20 cellular contexts compared by ENCODE assay signal in the genomic region with DNA sequence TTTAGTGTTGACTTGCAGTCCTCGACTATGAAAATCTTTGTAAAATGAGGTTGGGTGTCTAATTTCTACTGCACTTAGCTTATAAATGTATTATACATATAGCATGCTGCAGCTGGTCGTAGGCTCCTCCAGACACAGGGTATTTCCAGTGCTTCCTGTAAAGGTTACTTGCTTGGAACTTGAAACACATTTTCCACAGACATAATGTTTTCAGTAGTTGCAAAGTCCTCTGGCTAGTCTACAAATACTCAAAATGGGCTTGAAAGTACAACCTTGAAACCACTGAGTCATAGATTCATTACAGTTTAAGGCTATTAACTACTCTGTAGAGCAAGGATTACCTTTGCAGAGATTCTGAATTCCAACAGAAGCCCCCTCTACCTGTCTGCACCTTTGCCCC.
DNase-seq lines count a peak whose midpoint lies in the region; TF ChIP-seq lines count a peak whose summit lies in the region.
"Had no signal": no experiment of that assay in that cellular context is flagged by ENCODE, and none has a peak within 500 bp of the region (broad histone marks: within the 10 kb centered on the region; RNA-seq: fewer than 3 reads in every experiment).

No MANE protein-coding gene starts in this region.

- H3K9me3 ChIP-seq in SU-DHL-6 (ENCODE audit: insufficient read depth, low read length) = no peaks in the 10 kb centered on the region
- H3K9me3 ChIP-seq: BLaER1, gastroesophageal sphincter, right atrium auricular region, transverse colon had no signal

- 0 out of 2 replicates have a peak, but pooled peaks cover 5% of the 10 kb centered on the region for H3K36me3 ChIP-seq in SU-DHL-6 (ENCODE audit: low read length)
- H3K36me3 ChIP-seq: BLaER1, gastroesophageal sphincter, neural progenitor cell, right atrium auricular region, transverse colon had no signal

- H3F3A ChIP-seq in SU-DHL-6 (ENCODE audit: insufficient read depth) = peaks cover 11% of the 10 kb centered on the region; the same call in 1 of the 2 replicates

- H3K27ac ChIP-seq in SU-DHL-6 (ENCODE audit: low read depth, low read length) = peak overlapping the region; percentile 74; the same call in 1 of the 2 replicates
- H3K27ac ChIP-seq: BLaER1, dorsolateral prefrontal cortex, gastroesophageal sphincter, neural progenitor cell, parathyroid adenoma, right atrium auricular region, transverse colon had no signal

- no peak for TF ChIP-seq CTCF in GM12865 (IDR thresholded peaks at IDR 0.05; ENCODE audit: insufficient read depth, low read depth, low read length, missing control alignments)
- TF ChIP-seq CTCF in SU-DHL-6 (IDR thresholded peaks at IDR 0.05; ENCODE audit: insufficient read depth, low read length, poor library complexity, severe bottlenecking) = no peak

- no peak for DNase-seq in activated T-cell treated with anti-CD3 and anti-CD28 coated beads, Interleukin-2, amount 50 U/mL, for 24 hours
- DNase-seq in activated T-cell treated with anti-CD3 and anti-CD28 coated beads, Interleukin-2, amount 50 U/mL, for 1 hour = no peak
- DNase-seq in GM12865 (ENCODE audit: low read depth) = peak; percentile 22
- peak; percentile 61 for DNase-seq in dermis blood vessel endothelial cell
- DNase-seq in NCI-H2029 treated with DMSO at 0.1 percent for 48 hours (lab: John Stamatoyannopoulos, UW) = no peak
- DNase-seq in NCI-H187 (lab: John Stamatoyannopoulos, UW) = no peak
- DNase-seq: cerebellar nuclear complex; DMS153; dorsolateral prefrontal cortex; hippocampal formation; NK-92 treated with Interleukin-12 subunit alpha and Interleukin-12 subunit beta, amount 100 ng/mL, for 24 hours; Right ventricle myocardium superior; transverse colon had no signal

- no peak overlapping the region for H3K4me2 ChIP-seq in SU-DHL-6 (ENCODE audit: low read depth, low read length, poor library complexity, severe bottlenecking)
- H3K4me2 ChIP-seq: BLaER1, neural progenitor cell had no signal

- H3K27me3 ChIP-seq in SU-DHL-6 (ENCODE audit: low read length) = no peaks in the 10 kb centered on the region
- H3K27me3 ChIP-seq: BLaER1, dorsolateral prefrontal cortex, gastroesophageal sphincter, neural progenitor cell, right atrium auricular region, transverse colon had no signal

- H3K4me3 Mint-ChIP-seq in activated T-cell treated with anti-CD3 and anti-CD28 coated beads, Interleukin-2, amount 50 U/mL, for 24 hours = no peak overlapping the region
- H3K4me3 Mint-ChIP-seq: brain, neural progenitor cell had no signal

- H3K36me3 Mint-ChIP-seq in activated T-cell treated with anti-CD3 and anti-CD28 coated beads, Interleukin-2, amount 50 U/mL, for 24 hours (ENCODE audit: low read depth) = peaks cover 9% of the 10 kb centered on the region
- H3K36me3 Mint-ChIP-seq: brain, neural progenitor cell had no signal

- peak overlapping the region; percentile 88 for H3K27ac Mint-ChIP-seq in activated T-cell treated with anti-CD3 and anti-CD28 coated beads, Interleukin-2, amount 50 U/mL, for 24 hours
- H3K27ac Mint-ChIP-seq: brain, neural progenitor cell had no signal

- no peaks in the 10 kb centered on the region for H3K9me2 ChIP-seq in SU-DHL-6 (replicated peaks; ENCODE audit: insufficient read depth, low read length)

- H2AFZ ChIP-seq in SU-DHL-6 (ENCODE audit: low read depth, low read length, severe bottlenecking) = no peak overlapping the region
- H2AFZ ChIP-seq: neural progenitor cell, parathyroid adenoma had no signal

- H4K20me1 ChIP-seq in SU-DHL-6 (ENCODE audit: low read depth, low read length) = no peaks in the 10 kb centered on the region
- H4K20me1 ChIP-seq: BLaER1 had no signal

- no peaks in the 10 kb centered on the region; the same call in 1 of the 2 replicates for H3K79me2 ChIP-seq in SU-DHL-6 (ENCODE audit: insufficient read depth, low read length)
- H3K79me2 ChIP-seq: parathyroid adenoma had no signal

- no peaks in the 10 kb centered on the region for H3K27me3 Mint-ChIP-seq in activated T-cell treated with anti-CD3 and anti-CD28 coated beads, Interleukin-2, amount 50 U/mL, for 24 hours
- H3K27me3 Mint-ChIP-seq: brain had no signal

- H3K9ac ChIP-seq in SU-DHL-6 (ENCODE audit: low read length) = no peak overlapping the region
- H3K9ac ChIP-seq: BLaER1, neural progenitor cell, parathyroid adenoma had no signal

- H3K9me3 Mint-ChIP-seq in activated T-cell treated with anti-CD3 and anti-CD28 coated beads, Interleukin-2, amount 50 U/mL, for 24 hours = no peaks in the 10 kb centered on the region
- H3K9me3 Mint-ChIP-seq: neural progenitor cell had no signal

- H3K4me3 ChIP-seq in GM12865 (ENCODE audit: low read depth, low read length) (no peak overlapping the region), SU-DHL-6 (ENCODE audit: insufficient read depth, low read length, poor library complexity, severe bottlenecking) (no peak overlapping the region)
- H3K4me3 ChIP-seq: BLaER1, dorsolateral prefrontal cortex, gastroesophageal sphincter, neural progenitor cell, right atrium auricular region, transverse colon had no signal

- H3K4me1 Mint-ChIP-seq in activated T-cell treated with anti-CD3 and anti-CD28 coated beads, Interleukin-2, amount 50 U/mL, for 24 hours (ENCODE audit: low read depth) = peaks cover 87% of the 10 kb centered on the region
- H3K4me1 Mint-ChIP-seq: brain, neural progenitor cell had no signal

Comparison
In these comparisons a context has a peak if more than half of its experiments do, and no peak if none do; other contexts are left out.
1. DNase-seq: peak in GM12865 (single experiment) and dermis blood vessel endothelial cell (single experiment); none in activated T-cell treated with anti-CD3 and anti-CD28 coated beads, Interleukin-2, amount 50 U/mL, for 24 hours (single experiment), activated T-cell treated with anti-CD3 and anti-CD28 coated beads, Interleukin-2, amount 50 U/mL, for 1 hour (single experiment), NCI-H2029 treated with DMSO at 0.1 percent for 48 hours (single experiment) and NCI-H187 (0 of 2).